In the genomic region with DNA sequence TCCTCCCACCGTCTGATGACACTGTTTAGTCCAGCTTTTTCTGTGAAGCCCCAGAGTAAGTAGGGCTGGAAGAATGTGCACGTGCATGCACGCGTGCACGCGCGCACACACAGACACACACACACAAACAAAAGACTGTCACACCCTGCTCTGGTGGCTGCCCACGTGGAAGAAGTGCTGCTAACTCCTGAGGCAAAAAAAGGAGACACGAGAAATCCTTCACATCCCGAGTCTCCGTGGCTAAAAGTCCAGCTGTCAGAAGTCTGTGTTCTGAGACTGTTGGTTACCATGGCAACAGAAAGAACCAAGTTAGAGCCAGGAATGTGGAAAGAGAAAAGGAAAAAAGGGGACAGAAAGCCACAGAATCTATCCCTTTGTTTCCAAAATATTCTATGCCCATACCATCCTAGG, we compare ENCODE assay signal across 1 cellular context.
A peak's percentile ranks its signal among the peaks of the same experiment; 100 is the strongest.
TF ChIP-seq lines count a peak whose summit lies in the region.

No MANE protein-coding gene starts in this region.

TF ChIP-seq in IMR-90, 13 proteins besides CTCF, POLR2A, EP300 and RAD21:
- TF ChIP-seq MXI1 (IDR thresholded peaks at IDR 0.05; ENCODE audit: borderline replicate concordance, low read depth, low read length) (peak; percentile 80), CHD1 (IDR thresholded peaks at IDR 0.05; ENCODE audit: low read depth, low read length) (no peak), BHLHE40 (IDR thresholded peaks at IDR 0.05; ENCODE audit: low read depth, low read length) (peak; percentile 93)
TF ChIP-seq in IMR-90: peak in this region for 2.
